Comparison of ENCODE assay signal across 1 cellular context in genomic region chr1:112956503-112957132, GRCh38.
TF ChIP-seq lines count a peak whose summit lies in the region.

No MANE protein-coding gene starts in this region.

TF ChIP-seq in HEK293, 187 proteins besides CTCF, POLR2A, EP300 and RAD21 (continued from another document):
- peak; percentile 89 for TF ChIP-seq ZXDB (tag by site-specific recombination; IDR thresholded peaks at IDR 0.05)
- TF ChIP-seq ZBTB44 (tag by site-specific recombination; IDR thresholded peaks at IDR 0.05), result no peak
- no peak for TF ChIP-seq ZNF76 (tag by site-specific recombination; IDR thresholded peaks at IDR 0.05; ENCODE audit: borderline replicate concordance, low read depth)
- TF ChIP-seq ZNF623 (tag by site-specific recombination; IDR thresholded peaks at IDR 0.05), result no peak
- no peak for TF ChIP-seq ZNF843 (tag by site-specific recombination; IDR thresholded peaks at IDR 0.05)
- no peak for TF ChIP-seq ZNF311 (tag by site-specific recombination; IDR thresholded peaks at IDR 0.05; ENCODE audit: borderline replicate concordance)
- TF ChIP-seq ZNF211 (tag by site-specific recombination; IDR thresholded peaks at IDR 0.05; ENCODE audit: low read depth), result no peak
- no peak for TF ChIP-seq TCF7L2 (IDR thresholded peaks at IDR 0.05; ENCODE audit: borderline replicate concordance, low read depth, low read length)
- no peak for TF ChIP-seq SP7 (tag by site-specific recombination; IDR thresholded peaks at IDR 0.05)
- no peak for TF ChIP-seq ZNF610 (tag by site-specific recombination; IDR thresholded peaks at IDR 0.05; ENCODE audit: borderline replicate concordance)
- TF ChIP-seq ZBTB17 (tag by site-specific recombination; IDR thresholded peaks at IDR 0.05), result no peak
- TF ChIP-seq ZNF560 (tag by site-specific recombination; IDR thresholded peaks at IDR 0.05; ENCODE audit: borderline replicate concordance), result no peak
- TF ChIP-seq ZNF148 (tag by site-specific recombination; IDR thresholded peaks at IDR 0.05; ENCODE audit: borderline replicate concordance), result no peak
- no peak for TF ChIP-seq ZNF704 (tag by site-specific recombination; IDR thresholded peaks at IDR 0.05)
- no peak for TF ChIP-seq ZNF768 (tag by site-specific recombination; IDR thresholded peaks at IDR 0.05)
- TF ChIP-seq PRDM4 (tag by site-specific recombination; IDR thresholded peaks at IDR 0.05), result no peak
- TF ChIP-seq ZNF514 (tag by site-specific recombination; IDR thresholded peaks at IDR 0.05), result no peak
- TF ChIP-seq ZBTB26 (tag by site-specific recombination; optimal IDR thresholded peaks at IDR 0.05), result no peak
- peak; percentile 92 for TF ChIP-seq ZNF394 (tag by site-specific recombination; IDR thresholded peaks at IDR 0.05; ENCODE audit: borderline replicate concordance)
- TF ChIP-seq ZSCAN4 (tag by site-specific recombination; IDR thresholded peaks at IDR 0.05), result no peak
- no peak for TF ChIP-seq ZNF792 (tag by site-specific recombination; IDR thresholded peaks at IDR 0.05)
- no peak for TF ChIP-seq ZNF48 (tag by site-specific recombination; IDR thresholded peaks at IDR 0.05)
- no peak for TF ChIP-seq ZNF202 (tag by site-specific recombination; IDR thresholded peaks at IDR 0.05; ENCODE audit: borderline replicate concordance)
- TF ChIP-seq HOXD13 (CRISPR knock-in tag; IDR thresholded peaks at IDR 0.05; ENCODE audit: borderline replicate concordance), result no peak
- no peak for TF ChIP-seq ZBTB6 (tag by site-specific recombination; IDR thresholded peaks at IDR 0.05)
- no peak; the same call in 1 of the 2 replicates for TF ChIP-seq ZNF561 (tag by site-specific recombination; IDR thresholded peaks at IDR 0.05; ENCODE audit: borderline replicate concordance)
- no peak for TF ChIP-seq ZNF629 (tag by site-specific recombination; IDR thresholded peaks at IDR 0.05)
- 0 out of 2 replicates have a peak, but pooled peaks have one; percentile 38 for TF ChIP-seq ZNF391 (tag by site-specific recombination; IDR thresholded peaks at IDR 0.05; ENCODE audit: borderline replicate concordance, low read depth)
- no peak for TF ChIP-seq ZNF521 (tag by site-specific recombination; IDR thresholded peaks at IDR 0.05)
- no peak for TF ChIP-seq GLI2 (tag by site-specific recombination; IDR thresholded peaks at IDR 0.05; ENCODE audit: borderline replicate concordance, low read depth)
- 0 out of 2 replicates have a peak, but pooled peaks have one; percentile 8 for TF ChIP-seq HIC1 (tag by site-specific recombination; IDR thresholded peaks at IDR 0.05)
- TF ChIP-seq ZBTB7A (tag by site-specific recombination; IDR thresholded peaks at IDR 0.05; ENCODE audit: low read depth), result no peak
- TF ChIP-seq SALL2 (tag by site-specific recombination; IDR thresholded peaks at IDR 0.05; ENCODE audit: borderline replicate concordance), result no peak
- no peak for TF ChIP-seq ZNF324 (tag by site-specific recombination; IDR thresholded peaks at IDR 0.05)
- TF ChIP-seq GLI4 (tag by site-specific recombination; IDR thresholded peaks at IDR 0.05), result no peak
- no peak for TF ChIP-seq ZNF830 (tag by site-specific recombination; IDR thresholded peaks at IDR 0.05; ENCODE audit: low read depth)
- no peak for TF ChIP-seq ZSCAN30 (tag by site-specific recombination; IDR thresholded peaks at IDR 0.05)
- no peak for TF ChIP-seq ZNF660 (tag by site-specific recombination; IDR thresholded peaks at IDR 0.05)
- TF ChIP-seq ZBTB11 (tag by site-specific recombination; conservative IDR thresholded peaks at IDR 0.05; ENCODE audit: low read depth), result peak; percentile 40; the same call in 1 of the 2 replicates
- TF ChIP-seq ZNF223 (tag by site-specific recombination; IDR thresholded peaks at IDR 0.05), result no peak
- no peak for TF ChIP-seq ZNF239 (tag by site-specific recombination; IDR thresholded peaks at IDR 0.05)
- no peak for TF ChIP-seq ZNF658 (tag by site-specific recombination; IDR thresholded peaks at IDR 0.05)
- TF ChIP-seq YY2 (tag by site-specific recombination; IDR thresholded peaks at IDR 0.05), result no peak
- peak; percentile 37; the same call in 1 of the 2 replicates for TF ChIP-seq PATZ1 (tag by site-specific recombination; IDR thresholded peaks at IDR 0.05)
- no peak for TF ChIP-seq ZNF654 (tag by site-specific recombination; IDR thresholded peaks at IDR 0.05; ENCODE audit: low read depth)
